In the genomic region with DNA sequence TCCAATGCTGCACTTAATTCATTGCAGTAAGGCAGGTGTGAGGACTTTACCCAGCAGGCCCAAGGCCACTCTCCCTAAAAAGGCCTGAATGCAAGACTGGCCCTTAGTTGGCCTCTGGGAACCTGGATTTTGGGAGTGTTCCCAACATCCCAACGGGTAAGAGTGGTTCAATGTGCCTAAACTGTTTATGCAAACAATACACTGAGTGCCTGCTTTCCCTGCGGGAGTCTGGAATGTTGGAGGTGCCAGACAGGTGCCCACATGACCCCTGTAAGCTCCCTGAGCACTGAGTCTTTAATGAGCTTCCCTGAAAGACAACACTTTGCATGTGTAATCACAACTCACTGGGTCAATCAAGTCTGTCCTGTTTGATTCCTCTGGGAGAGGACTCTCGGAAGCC, we compare ENCODE assay signal across 23 cellular contexts. TPM values are rescaled to one million over a fixed set of nuclear protein-coding genes. Genes with fewer than 3 reads are reported as not detected.
DNase-seq lines count a peak whose midpoint lies in the region; ATAC-seq and TF ChIP-seq lines count a peak whose summit lies in the region.
"Had no signal": no experiment of that assay in that cellular context is flagged by ENCODE, and none has a peak within 500 bp of the region (broad histone marks: within the 10 kb centered on the region; RNA-seq: fewer than 3 reads in every experiment).

No MANE protein-coding gene starts in this region.

- BruUV-seq in HCT116 (replicated peaks; lab: Mats Ljungman, UMichigan): no TSS peak

- no peak overlapping the region for H3K4me3 Mint-ChIP-seq in endodermal cell
- H3K4me3 Mint-ChIP-seq: CD4-positive, alpha-beta T cell; H9; HFFc6 had no signal

- no peak for TF ChIP-seq POLR2A in HCT116 (IDR thresholded peaks at IDR 0.05; ENCODE audit: borderline replicate concordance, extremely low read depth, insufficient read depth, insufficient read length)
- TF ChIP-seq POLR2A in right lobe of liver (IDR thresholded peaks at IDR 0.05): no peak

- CTCF ChIA-PET in HCT116 (lab: Charles Lee): no interaction called here

- WGBS in endodermal cell (ENCODE audit: insufficient coverage in 1 of 2, insufficient read length in 1 of 2), 2 experiments: 66 to 68% methylated on average over 3 of the region's 3 CpGs
- 42% methylated on average over 3 of the region's 3 CpGs for WGBS in right lobe of liver (ENCODE audit: insufficient coverage, low coverage, low lambda C conversion rate, missing lambda C conversion rate)

- peaks cover 57% of the 10 kb centered on the region for H3K36me3 Mint-ChIP-seq in endodermal cell (ENCODE audit: low read depth)

- no peak for TF ChIP-seq CTCF in HCT116 (IDR thresholded peaks at IDR 0.05 in 2 of 3, conservative IDR thresholded peaks at IDR 0.05 in 1 of 3; ENCODE audit: borderline replicate concordance in 1 of 3, insufficient read depth in 1 of 3, low read depth in 2 of 3, low read length in 2 of 3)
- TF ChIP-seq CTCF in endodermal cell (conservative IDR thresholded peaks at IDR 0.05): no peak
- no peak for TF ChIP-seq CTCF in right lobe of liver (IDR thresholded peaks at IDR 0.05)

- no peak for TF ChIP-seq RAD21 in HCT116 (IDR thresholded peaks at IDR 0.05; ENCODE audit: low read depth)

- no peaks in the 10 kb centered on the region for H3K79me2 ChIP-seq in HCT116 (ENCODE audit: insufficient read depth, low read length)

- H3K9me2 ChIP-seq in HCT116 (ENCODE audit: insufficient read depth): no peaks in the 10 kb centered on the region

- H2AFZ ChIP-seq in HCT116 (ENCODE audit: low read depth, low read length, poor library complexity, severe bottlenecking): no peak overlapping the region

- peak overlapping the region; percentile 91 for H3K27ac Mint-ChIP-seq in endodermal cell
- H3K27ac Mint-ChIP-seq: CD4-positive, alpha-beta T cell; HFFc6 had no signal

- no peak overlapping the region for H3K27ac ChIP-seq in HCT116 (ENCODE audit: low read depth, low read length)
- H3K27ac ChIP-seq in endodermal cell (ENCODE audit: low read depth, low read length): no peak overlapping the region
- peak overlapping the region; percentile 88 to 99 (median 94) for H3K27ac ChIP-seq in right lobe of liver
- H3K27ac ChIP-seq: A549; BLaER1 treated with 17β-estradiol and CSF1 and Interleukin-3, amounts not matched to agents 10 nM and 100 nM; HL-60; SJCRH30 had no signal

- H3K36me3 ChIP-seq in HCT116 (ENCODE audit: control insufficient read depth in 1 of 2, insufficient read depth in 2 of 2, low read length in 2 of 2): peaks cover 22% of the 10 kb centered on the region in 2 experiments; a peak in 3 of 4 replicates
- peaks cover 36% of the 10 kb centered on the region for H3K36me3 ChIP-seq in endodermal cell (ENCODE audit: control insufficient read depth, insufficient read depth, low read length)
- H3K36me3 ChIP-seq in right lobe of liver: no peaks in the 10 kb centered on the region

- ATAC-seq in HCT116 (no peak), right lobe of liver (peak; percentile 24 to 76 (median 71)), HG03045 (IDR thresholded peaks at IDR 0.05; ENCODE audit: unreplicated experiment) (no peak)
- ATAC-seq: A549, SK-N-SH treated with all-trans-retinoic acid at 6 μM for 48 hours had no signal

- H3K27me3 ChIP-seq in HCT116 (ENCODE audit: insufficient read depth, low read length): no peaks in the 10 kb centered on the region
- H3K27me3 ChIP-seq in endodermal cell (ENCODE audit: control insufficient read depth, insufficient read depth, low read length, poor library complexity, severe bottlenecking): no peaks in the 10 kb centered on the region
- H3K27me3 ChIP-seq in right lobe of liver: no peaks in the 10 kb centered on the region
- H3K27me3 ChIP-seq: BLaER1 treated with 17β-estradiol and CSF1 and Interleukin-3, amounts not matched to agents 10 nM and 100 nM; SJCRH30 had no signal

- no peak overlapping the region for H3K9ac ChIP-seq in HCT116 (ENCODE audit: low read length)
- H3K9ac ChIP-seq in endodermal cell (ENCODE audit: extremely low read depth, low read length, poor library complexity, severe bottlenecking): peak overlapping the region; percentile 41
- H3K9ac ChIP-seq: BLaER1 treated with 17β-estradiol and CSF1 and Interleukin-3, amounts not matched to agents 10 nM and 100 nM had no signal

- no peaks in the 10 kb centered on the region for H3K27me3 Mint-ChIP-seq in endodermal cell (ENCODE audit: insufficient read depth)
- H3K27me3 Mint-ChIP-seq: CD4-positive, alpha-beta T cell had no signal

- POLR2A ChIA-PET in HCT116 (lab: Charles Lee): no interaction called here

- H3K9me3 ChIP-seq in HCT116 (ENCODE audit: control insufficient read depth in 1 of 2, insufficient read depth in 1 of 2, low read depth in 1 of 2, low read length in 2 of 2) (no peaks in the 10 kb centered on the region), endodermal cell (ENCODE audit: control insufficient read depth, low read length) (peaks cover 14% of the 10 kb centered on the region), right lobe of liver (no peaks in the 10 kb centered on the region)
- H3K9me3 ChIP-seq: A549; BLaER1 treated with 17β-estradiol and CSF1 and Interleukin-3, amounts not matched to agents 10 nM and 100 nM; SJCRH30 had no signal

- no peaks in the 10 kb centered on the region; the same call in 1 of the 2 replicates for H4K20me1 ChIP-seq in HCT116 (ENCODE audit: insufficient read depth)

- no peak overlapping the region for H3K4me3 ChIP-seq in HCT116 (replicated peaks in 1 of 2; ENCODE audit: low read depth in 1 of 2, low read length in 2 of 2)
- H3K4me3 ChIP-seq in endodermal cell (ENCODE audit: low read length): no peak overlapping the region
- H3K4me3 ChIP-seq in right lobe of liver: no peak overlapping the region
- H3K4me3 ChIP-seq: A549; BLaER1 treated with 17β-estradiol and CSF1 and Interleukin-3, amounts not matched to agents 10 nM and 100 nM; SJCRH30 had no signal

- intact Hi-C loops in HCT116 (cut with micrococcal nuclease): no loop called here
- intact Hi-C loops in right lobe of liver (cut with DNase I): no loop called here

- RAD21 ChIA-PET in HCT116 (lab: Charles Lee; ENCODE audit: low non-redundant PET in 1 of 2, low total read pairs in 2 of 2, uncharacterized antibody in 2 of 2, unreplicated experiment in 2 of 2): no interaction called here

- DNase-seq in ELF-1 (ENCODE audit: low read depth, low spot score): peak; percentile 16
- DNase-seq in HCT116 (ENCODE audit: low read depth, low spot score): no peak
- DNase-seq in endodermal cell: peak; percentile 85
- peak in 2 of 3 donors; percentile 85 to 87 for DNase-seq in right lobe of liver
- no peak for DNase-seq in NCI-H774 (lab: John Stamatoyannopoulos, UW)
- DNase-seq in hippocampal formation (lab: John Stamatoyannopoulos, UW): no peak
- DNase-seq: AML-193; CD4-positive, alpha-beta T cell; H9; HFFc6; Karpas-422; NCI-H1092; NCI-H1417 treated with DMSO at 0.1 percent for 48 hours; NCI-H1694 treated with DMSO at 0.1 percent for 48 hours; NCI-H2081 treated with DMSO at 0.1 percent for 48 hours; NCI-H2227 treated with DMSO at 0.1 percent for 48 hours; NCI-H748 treated with DMSO at 0.1 percent for 48 hours; SJCRH30 had no signal

- H3K9me3 Mint-ChIP-seq in endodermal cell: peaks cover 26% of the 10 kb centered on the region
- H3K9me3 Mint-ChIP-seq: CD4-positive, alpha-beta T cell; H9; HFFc6 had no signal

- no peaks in the 10 kb centered on the region for H3K4me1 ChIP-seq in HCT116 (ENCODE audit: control insufficient read depth in 1 of 2, insufficient read depth in 2 of 2, low read length in 2 of 2)
- peaks cover 10% of the 10 kb centered on the region for H3K4me1 ChIP-seq in endodermal cell (ENCODE audit: control insufficient read depth, insufficient read depth, low read length)
- H3K4me1 ChIP-seq in right lobe of liver: peaks cover 0 to 82% (median 32%) of the 10 kb centered on the region in 4 donors
- H3K4me1 ChIP-seq: A549, SJCRH30 had no signal

- H3K4me2 ChIP-seq in HCT116 (ENCODE audit: low read length): no peak overlapping the region
- H3K4me2 ChIP-seq: A549; BLaER1 treated with 17β-estradiol and CSF1 and Interleukin-3, amounts not matched to agents 10 nM and 100 nM had no signal

- peaks cover 26% of the 10 kb centered on the region for H3K4me1 Mint-ChIP-seq in endodermal cell

TF ChIP-seq in HCT116, 20 proteins besides CTCF, POLR2A, EP300 and RAD21:
- no peak for TF ChIP-seq SP1 (IDR thresholded peaks at IDR 0.05; ENCODE audit: low read depth)
- TF ChIP-seq EGR1 (IDR thresholded peaks at IDR 0.05; ENCODE audit: low read depth): no peak
- TF ChIP-seq, protein P1, sequence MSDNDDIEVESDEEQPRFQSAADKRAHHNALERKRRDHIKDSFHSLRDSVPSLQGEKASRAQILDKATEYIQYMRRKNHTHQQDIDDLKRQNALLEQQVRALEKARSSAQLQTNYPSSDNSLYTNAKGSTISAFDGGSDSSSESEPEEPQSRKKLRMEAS (IDR thresholded peaks at IDR 0.05): no peak
- TF ChIP-seq ZFX (IDR thresholded peaks at IDR 0.05): 0 out of 2 replicates have a peak, but pooled peaks have one; percentile 14
TF ChIP-seq in HCT116: peak in this region for 1.

RNA-seq across cellular contexts. Expression of a gene that starts 37.4 kb away (rescaled TPM):
- total RNA-seq in HCT116 (2021; ENCODE audit: unreplicated experiment) (101 TPM), endodermal cell (10 to 100 TPM; 71.8 to 90.8 TPM), right lobe of liver (10 to 100 TPM; 24.6 to 42.5 (median 29.1) TPM)
- 50.0 and 51.2 TPM in 2 replicates for polyA plus RNA-seq in HCT116 (2012)
- polyA plus RNA-seq in endodermal cell (2013, experiment 1 of 2): 55.2 TPM
- 53.9 TPM for polyA plus RNA-seq in endodermal cell (2013, experiment 2 of 2)

RNA-seq across cellular contexts. Expression of a gene that starts 37.8 kb away (rescaled TPM):
- 24.7 TPM for total RNA-seq in HCT116 (2021; ENCODE audit: unreplicated experiment)
- 12.5 and 15.1 TPM in 2 replicates for polyA plus RNA-seq in HCT116 (2012)
- 10 to 100 TPM; 15.0 to 16.2 TPM for total RNA-seq in endodermal cell
- 20.6 TPM for polyA plus RNA-seq in endodermal cell (2013, experiment 1 of 2)
- 18.0 TPM for polyA plus RNA-seq in endodermal cell (2013, experiment 2 of 2)
- 10 to 100 TPM; 13.5 to 87.6 (median 52.2) TPM for total RNA-seq in right lobe of liver

Comparison
In these comparisons a context has a peak if more than half of its experiments do, and no peak if none do; other contexts are left out.
1. DNase-seq: peak in ELF-1 (single experiment), endodermal cell (single experiment) and right lobe of liver (2 of 3); none in HCT116 (single experiment), NCI-H774 (single experiment) and hippocampal formation (0 of 2).
2. ATAC-seq: peak in right lobe of liver (4 of 4); none in HCT116 (single experiment) and HG03045 (single experiment).
3. H3K27ac ChIP-seq: peak in right lobe of liver (3 of 3); none in HCT116 (single experiment) and endodermal cell (single experiment).